ENCODE assay signal across 1 cellular context in genomic region chr11:121115024-121115423, GRCh38. TPM values are rescaled to one million over a fixed set of nuclear protein-coding genes. Genes with fewer than 3 reads are reported as not detected.
"Had no signal": no experiment of that assay in that cellular context is flagged by ENCODE, and none has a peak within 500 bp of the region (broad histone marks: within the 10 kb centered on the region; RNA-seq: fewer than 3 reads in every experiment).

No MANE protein-coding gene starts in this region.

RNA-seq across cellular contexts. Expression of gene TECTA, which starts 14.0 kb away (rescaled TPM):
- total RNA-seq: HT-29 had no signal
